Comparison of ENCODE assay signal across 24 cellular contexts in the genomic region with DNA sequence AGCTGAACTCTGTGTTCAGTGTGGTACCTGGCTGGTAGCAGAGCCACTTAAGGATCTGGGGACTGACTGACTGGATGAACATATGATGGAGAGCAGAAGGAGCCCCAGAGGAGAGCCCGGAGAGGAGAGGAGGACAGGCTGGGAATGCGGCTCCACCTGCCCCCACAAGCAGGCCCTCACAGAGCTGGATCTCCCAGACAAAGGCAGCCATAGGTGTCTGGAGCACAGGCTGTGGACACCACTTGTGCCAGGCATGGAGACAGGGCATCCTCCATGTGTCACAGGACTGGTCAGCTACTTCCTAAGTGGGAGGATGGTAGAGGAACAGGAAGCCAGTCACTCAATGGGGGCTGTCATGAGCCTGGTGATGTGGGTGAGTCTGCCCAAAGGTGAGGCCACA.
DNase-seq lines count a peak whose midpoint lies in the region; ATAC-seq and TF ChIP-seq lines count a peak whose summit lies in the region.
"Had no signal": no experiment of that assay in that cellular context is flagged by ENCODE, and none has a peak within 500 bp of the region (broad histone marks: within the 10 kb centered on the region; RNA-seq: fewer than 3 reads in every experiment).

No MANE protein-coding gene starts in this region.

- H3K4me3 Mint-ChIP-seq in activated CD8-positive, alpha-beta memory T cell treated with anti-CD3 and anti-CD28 coated beads, Interleukin-2, amount 10 ng/mL, durations not matched to agents 7 days and 5 days = no peak overlapping the region
- H3K4me3 Mint-ChIP-seq in endodermal cell = no peak overlapping the region
- H3K4me3 Mint-ChIP-seq: CD14-positive monocyte; CD8-positive, alpha-beta memory T cell had no signal

- H3K9ac ChIP-seq in endodermal cell (ENCODE audit: extremely low read depth, low read length, poor library complexity, severe bottlenecking) = no peak overlapping the region

- H3K27me3 ChIP-seq in endodermal cell (ENCODE audit: control insufficient read depth, insufficient read depth, low read length, poor library complexity, severe bottlenecking) (no peaks in the 10 kb centered on the region), osteoblast (ENCODE audit: insufficient read depth, low read length) (no peaks in the 10 kb centered on the region)
- H3K27me3 ChIP-seq: BE2C, SJSA1 had no signal

- H3K36me3 ChIP-seq in endodermal cell (ENCODE audit: control insufficient read depth, insufficient read depth, low read length) = no peaks in the 10 kb centered on the region
- no peaks in the 10 kb centered on the region for H3K36me3 ChIP-seq in osteoblast (ENCODE audit: insufficient read depth, low read length)
- no peaks in the 10 kb centered on the region for H3K36me3 ChIP-seq in mucosa of descending colon (ENCODE audit: low read depth)
- H3K36me3 ChIP-seq: SJSA1 had no signal

- H2AFZ ChIP-seq in osteoblast (ENCODE audit: low read length) = no peak overlapping the region

- H3K9me3 ChIP-seq in endodermal cell (ENCODE audit: control insufficient read depth, low read length) (no peaks in the 10 kb centered on the region), osteoblast (ENCODE audit: low read depth, low read length) (no peaks in the 10 kb centered on the region), mucosa of descending colon (no peaks in the 10 kb centered on the region)
- H3K9me3 ChIP-seq: BE2C, SJSA1 had no signal

- H3K4me3 ChIP-seq in endodermal cell (ENCODE audit: low read length) (no peak overlapping the region), osteoblast (ENCODE audit: insufficient read depth, low read length) (no peak overlapping the region), mucosa of descending colon (no peak overlapping the region)
- H3K4me3 ChIP-seq: SJSA1 had no signal

- peak; percentile 37 for DNase-seq in activated CD8-positive, alpha-beta memory T cell treated with anti-CD3 and anti-CD28 coated beads, Interleukin-2, amount 10 ng/mL, durations not matched to agents 7 days and 5 days
- DNase-seq in activated CD8-positive, alpha-beta memory T cell treated with anti-CD3 and anti-CD28 coated beads for 24 hours = no peak
- peak; percentile 43 for DNase-seq in endodermal cell
- DNase-seq in osteoblast (ENCODE audit: insufficient read length, low spot score, missing footprints) = peak; percentile 58
- DNase-seq in anterior cingulate cortex (lab: John Stamatoyannopoulos, UW) = no peak
- no peak for DNase-seq in mucosa of descending colon
- DNase-seq: ACHN; BE2C; CD8-positive, alpha-beta memory T cell; DMS79 treated with DMSO at 0.1 percent for 48 hours; GF-D8; KBM-7; MV-4-11; NCI-H1105 treated with DMSO at 0.1 percent for 48 hours; NCI-H146; NCI-H1930; NCI-H446 treated with DMSO at 0.1 percent for 48 hours; NCI-H526; Right ventricle myocardium superior; RPMI8226 had no signal

- intact Hi-C loops in mucosa of descending colon (cut with DNase I, micrococcal nuclease) = no loop called here

- no peak overlapping the region for H3K27ac Mint-ChIP-seq in activated CD8-positive, alpha-beta memory T cell treated with anti-CD3 and anti-CD28 coated beads, Interleukin-2, amount 10 ng/mL, durations not matched to agents 7 days and 5 days
- H3K27ac Mint-ChIP-seq in endodermal cell = no peak overlapping the region
- H3K27ac Mint-ChIP-seq: CD14-positive monocyte; CD8-positive, alpha-beta memory T cell had no signal

- H3K4me1 Mint-ChIP-seq in activated CD8-positive, alpha-beta memory T cell treated with anti-CD3 and anti-CD28 coated beads, Interleukin-2, amount 10 ng/mL, durations not matched to agents 7 days and 5 days = no peaks in the 10 kb centered on the region
- peaks cover 24% of the 10 kb centered on the region for H3K4me1 Mint-ChIP-seq in endodermal cell
- H3K4me1 Mint-ChIP-seq: CD14-positive monocyte; CD8-positive, alpha-beta memory T cell had no signal

- CTCF ChIA-PET in activated CD8-positive, alpha-beta memory T cell treated with anti-CD3 and anti-CD28 coated beads, Interleukin-2, amount 10 ng/mL, durations not matched to agents 7 days and 5 days (lab: Charles Lee) = no interaction called here

- no peaks in the 10 kb centered on the region for H3K79me2 ChIP-seq in osteoblast (ENCODE audit: insufficient read depth, low read length)

- no peak overlapping the region for H3K4me2 ChIP-seq in osteoblast (ENCODE audit: insufficient read depth, low read length)

- TF ChIP-seq CTCF in endodermal cell (conservative IDR thresholded peaks at IDR 0.05) (no peak), osteoblast (IDR thresholded peaks at IDR 0.05; ENCODE audit: extremely low read depth, low read depth, low read length) (no peak), mucosa of descending colon (IDR thresholded peaks at IDR 0.05) (no peak)

- no peaks in the 10 kb centered on the region for H3K9me3 Mint-ChIP-seq in activated CD8-positive, alpha-beta memory T cell treated with anti-CD3 and anti-CD28 coated beads, Interleukin-2, amount 10 ng/mL, durations not matched to agents 7 days and 5 days (ENCODE audit: low read depth)
- H3K9me3 Mint-ChIP-seq in endodermal cell = no peaks in the 10 kb centered on the region

- H3K27me3 Mint-ChIP-seq in activated CD8-positive, alpha-beta memory T cell treated with anti-CD3 and anti-CD28 coated beads, Interleukin-2, amount 10 ng/mL, durations not matched to agents 7 days and 5 days = no peaks in the 10 kb centered on the region
- no peaks in the 10 kb centered on the region for H3K27me3 Mint-ChIP-seq in endodermal cell (ENCODE audit: insufficient read depth)

- 89% methylated on average over 2 of the region's 2 CpGs; no CpG with 5 or more reads in 1 of the 2 experiments for WGBS in endodermal cell (ENCODE audit: insufficient coverage in 1 of 2, insufficient read length in 1 of 2), 2 experiments

- no peaks in the 10 kb centered on the region for H4K20me1 ChIP-seq in osteoblast (ENCODE audit: insufficient read depth, low read length)

- H3K36me3 Mint-ChIP-seq in activated CD8-positive, alpha-beta memory T cell treated with anti-CD3 and anti-CD28 coated beads, Interleukin-2, amount 10 ng/mL, durations not matched to agents 7 days and 5 days = no peaks in the 10 kb centered on the region
- peaks cover 9% of the 10 kb centered on the region for H3K36me3 Mint-ChIP-seq in endodermal cell (ENCODE audit: low read depth)
- H3K36me3 Mint-ChIP-seq: CD14-positive monocyte; CD8-positive, alpha-beta memory T cell had no signal

- H3K27ac ChIP-seq in endodermal cell (ENCODE audit: low read depth, low read length) (no peak overlapping the region), osteoblast (ENCODE audit: low read depth, low read length) (no peak overlapping the region)
- H3K27ac ChIP-seq: 22Rv1, SJSA1 had no signal

- H3K4me1 ChIP-seq in endodermal cell (ENCODE audit: control insufficient read depth, insufficient read depth, low read length) = peaks cover 9% of the 10 kb centered on the region
- H3K4me1 ChIP-seq in osteoblast (ENCODE audit: insufficient read depth, low read length) = no peaks in the 10 kb centered on the region
- H3K4me1 ChIP-seq in mucosa of descending colon (ENCODE audit: low read depth) = no peaks in the 10 kb centered on the region
- H3K4me1 ChIP-seq: BE2C, SJSA1 had no signal

- ATAC-seq in activated CD8-positive, alpha-beta memory T cell treated with anti-CD3 and anti-CD28 coated beads, Interleukin-2, amount 10 ng/mL, durations not matched to agents 7 days and 5 days = no peak
- ATAC-seq in HG03135 (IDR thresholded peaks at IDR 0.05; ENCODE audit: unreplicated experiment) (no peak), mucosa of descending colon (no peak)

Comparison
In these comparisons a context has a peak if more than half of its experiments do, and no peak if none do; other contexts are left out.
1. DNase-seq: peak in activated CD8-positive, alpha-beta memory T cell treated with anti-CD3 and anti-CD28 coated beads, Interleukin-2, amount 10 ng/mL, durations not matched to agents 7 days and 5 days (single experiment), endodermal cell (single experiment) and osteoblast (single experiment); none in activated CD8-positive, alpha-beta memory T cell treated with anti-CD3 and anti-CD28 coated beads for 24 hours (single experiment), anterior cingulate cortex (0 of 58) and mucosa of descending colon (0 of 3).